ENCODE assay signal across 1 cellular context in genomic region chr14:81231540-81231939, GRCh38.
TF ChIP-seq lines count a peak whose summit lies in the region.

No MANE protein-coding gene starts in this region.

TF ChIP-seq in HepG2, 621 proteins besides CTCF, POLR2A, EP300 and RAD21 (continued from another document and continues in another):
- no peak for TF ChIP-seq ZNF142 (CRISPR knock-in tag; IDR thresholded peaks at IDR 0.05)
- TF ChIP-seq SOX13 (IDR thresholded peaks at IDR 0.05), result no peak
- peak in 1 of 2 experiments; percentile 70; a peak in 2 of 4 replicates for TF ChIP-seq SOX13 (CRISPR knock-in tag; conservative IDR thresholded peaks at IDR 0.05 in 1 of 2, IDR thresholded peaks at IDR 0.05 in 1 of 2)
- no peak for TF ChIP-seq ZNF567 (CRISPR knock-in tag; IDR thresholded peaks at IDR 0.05; ENCODE audit: borderline replicate concordance)
- no peak for TF ChIP-seq KLF6 (CRISPR knock-in tag; IDR thresholded peaks at IDR 0.05)
- TF ChIP-seq SMYD3 (CRISPR knock-in tag; IDR thresholded peaks at IDR 0.05), result no peak
- peak; percentile 37; the same call in 1 of the 2 replicates for TF ChIP-seq PAXIP1 (CRISPR knock-in tag; conservative IDR thresholded peaks at IDR 0.05)
- peak; percentile 66; the same call in 1 of the 2 replicates for TF ChIP-seq SIX1 (CRISPR knock-in tag; IDR thresholded peaks at IDR 0.05; ENCODE audit: borderline replicate concordance)
- peak; percentile 59; the same call in 1 of the 2 replicates for TF ChIP-seq NR2F2 (IDR thresholded peaks at IDR 0.05; ENCODE audit: borderline replicate concordance, low read depth)
- no peak for TF ChIP-seq E2F1 (CRISPR knock-in tag; IDR thresholded peaks at IDR 0.05)
- TF ChIP-seq RARA (CRISPR knock-in tag; IDR thresholded peaks at IDR 0.05), result peak; percentile 58
- peak; percentile 28; the same call in 1 of the 2 replicates for TF ChIP-seq ARID5B (CRISPR knock-in tag; IDR thresholded peaks at IDR 0.05)
- no peak for TF ChIP-seq ZNF20 (CRISPR knock-in tag; IDR thresholded peaks at IDR 0.05)
- TF ChIP-seq MLXIP (CRISPR knock-in tag; IDR thresholded peaks at IDR 0.05; ENCODE audit: borderline replicate concordance), result no peak
- peak; percentile 60 to 72; a peak in 3 of 4 replicates for TF ChIP-seq NR2F1 (CRISPR knock-in tag; IDR thresholded peaks at IDR 0.05)
- TF ChIP-seq ATF3 (CRISPR knock-in tag; IDR thresholded peaks at IDR 0.05), result no peak
- no peak for TF ChIP-seq NFYB (CRISPR knock-in tag; IDR thresholded peaks at IDR 0.05)
- TF ChIP-seq MAZ (IDR thresholded peaks at IDR 0.05; ENCODE audit: borderline replicate concordance, low read depth, low read length), result no peak
- no peak for TF ChIP-seq MAZ (CRISPR knock-in tag; IDR thresholded peaks at IDR 0.05; ENCODE audit: low read depth)
- 0 out of 2 replicates have a peak, but pooled peaks have one; percentile 15 for TF ChIP-seq ZNF331 (CRISPR knock-in tag; IDR thresholded peaks at IDR 0.05)
- no peak for TF ChIP-seq FOXA1 (IDR thresholded peaks at IDR 0.05)
- 0 out of 2 replicates have a peak, but pooled peaks have one; percentile 38 for TF ChIP-seq FOXA1 (CRISPR knock-in tag; IDR thresholded peaks at IDR 0.05)
- TF ChIP-seq SOX6 (IDR thresholded peaks at IDR 0.05), result no peak
- peak; percentile 68 for TF ChIP-seq SOX6 (CRISPR knock-in tag; IDR thresholded peaks at IDR 0.05)
- TF ChIP-seq RBFOX2 (IDR thresholded peaks at IDR 0.05; ENCODE audit: low read depth, low read length), result no peak
- TF ChIP-seq SUZ12 (IDR thresholded peaks at IDR 0.05; ENCODE audit: low read depth, low read length), result no peak
- TF ChIP-seq AKNA (CRISPR knock-in tag; IDR thresholded peaks at IDR 0.05; ENCODE audit: borderline replicate concordance), result no peak
- no peak for TF ChIP-seq HOXA7 (CRISPR knock-in tag; IDR thresholded peaks at IDR 0.05)
- no peak for TF ChIP-seq JUND (CRISPR knock-in tag; IDR thresholded peaks at IDR 0.05)
- TF ChIP-seq MAX (IDR thresholded peaks at IDR 0.05), result no peak
- TF ChIP-seq ZNF468 (CRISPR knock-in tag; IDR thresholded peaks at IDR 0.05), result no peak
- TF ChIP-seq FOXO1 (CRISPR knock-in tag; IDR thresholded peaks at IDR 0.05), result no peak
- no peak for TF ChIP-seq ATF5 (CRISPR knock-in tag; IDR thresholded peaks at IDR 0.05; ENCODE audit: low read depth)
- no peak for TF ChIP-seq POLR2G (IDR thresholded peaks at IDR 0.05; ENCODE audit: low read depth, low read length)
